12 cellular contexts compared by ENCODE assay signal in the genomic region with DNA sequence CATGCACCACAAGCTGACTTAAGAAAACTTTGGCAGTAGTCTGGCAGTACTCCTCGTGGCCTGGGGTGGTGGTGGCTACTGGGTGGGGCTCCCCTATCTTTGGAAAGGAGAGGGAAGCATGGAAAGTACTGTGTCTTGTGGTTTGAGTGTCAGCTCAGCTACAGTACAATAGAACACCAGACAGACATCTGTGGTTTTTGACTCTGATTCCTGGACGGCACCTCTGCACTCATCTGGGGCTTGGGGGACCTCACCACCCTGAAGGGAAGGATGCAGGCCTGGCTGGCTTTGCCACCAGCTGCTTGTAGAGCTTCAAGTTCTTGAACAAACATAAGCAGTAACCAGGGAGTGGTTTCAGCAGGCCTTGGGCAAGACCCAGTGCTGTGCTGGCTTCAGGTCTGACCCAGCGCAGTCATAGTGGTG. TPM values are rescaled to one million over a fixed set of nuclear protein-coding genes. Genes with fewer than 3 reads are reported as not detected.
DNase-seq lines count a peak whose midpoint lies in the region; ATAC-seq and TF ChIP-seq lines count a peak whose summit lies in the region.
"Had no signal": no experiment of that assay in that cellular context is flagged by ENCODE, and none has a peak within 500 bp of the region (broad histone marks: within the 10 kb centered on the region; RNA-seq: fewer than 3 reads in every experiment).

No MANE protein-coding gene starts in this region.

- H3K27ac Mint-ChIP-seq in dendritic cell treated with granulocyte-macrophage colony-stimulating factor and Interleukin-4, amounts not matched to agents 40 ng/mL and 50 ng/mL, for 4 days, result peak overlapping the region; percentile 55
- H3K27ac Mint-ChIP-seq in stimulated activated effector memory CD8-positive, alpha-beta T cell treated with anti-CD3 and anti-CD28 coated beads, Interleukin-12 subunit alpha, Interleukin-12 subunit beta, amount 100 ng/mL, for 72 hours, result peak overlapping the region; percentile 78

- no peak overlapping the region for H3K4me3 ChIP-seq in Peyer's patch
- H3K4me3 ChIP-seq: MG63 had no signal

- H3K27me3 ChIP-seq in Peyer's patch, result no peaks in the 10 kb centered on the region
- H3K27me3 ChIP-seq: MG63 had no signal

- intact Hi-C loops in dendritic cell treated with granulocyte-macrophage colony-stimulating factor and Interleukin-4, amounts not matched to agents 40 ng/mL and 50 ng/mL, for 4 days (cut with micrococcal nuclease), result no loop called here

- TF ChIP-seq POLR2A in Peyer's patch (IDR thresholded peaks at IDR 0.05), result no peak

- H3K36me3 ChIP-seq in Peyer's patch, result no peaks in the 10 kb centered on the region
- H3K36me3 ChIP-seq: MG63 had no signal

- peak; percentile 53 for ATAC-seq in stimulated activated effector memory CD8-positive, alpha-beta T cell treated with anti-CD3 and anti-CD28 coated beads, Interleukin-12 subunit alpha, Interleukin-12 subunit beta, amount 100 ng/mL, for 72 hours

- TF ChIP-seq CTCF in Peyer's patch (IDR thresholded peaks at IDR 0.05), result no peak

- H3K36me3 Mint-ChIP-seq in dendritic cell treated with granulocyte-macrophage colony-stimulating factor and Interleukin-4, amounts not matched to agents 40 ng/mL and 50 ng/mL, for 4 days (ENCODE audit: low read depth), result peaks cover 9% of the 10 kb centered on the region
- H3K36me3 Mint-ChIP-seq in stimulated activated effector memory CD8-positive, alpha-beta T cell treated with anti-CD3 and anti-CD28 coated beads, Interleukin-12 subunit alpha, Interleukin-12 subunit beta, amount 100 ng/mL, for 72 hours, result no peaks in the 10 kb centered on the region

- H3K9me3 Mint-ChIP-seq in dendritic cell treated with granulocyte-macrophage colony-stimulating factor and Interleukin-4, amounts not matched to agents 40 ng/mL and 50 ng/mL, for 4 days, result peaks cover 24% of the 10 kb centered on the region
- H3K9me3 Mint-ChIP-seq in stimulated activated effector memory CD8-positive, alpha-beta T cell treated with anti-CD3 and anti-CD28 coated beads, Interleukin-12 subunit alpha, Interleukin-12 subunit beta, amount 100 ng/mL, for 72 hours, result no peaks in the 10 kb centered on the region

- peaks cover 35% of the 10 kb centered on the region for H3K4me1 Mint-ChIP-seq in dendritic cell treated with granulocyte-macrophage colony-stimulating factor and Interleukin-4, amounts not matched to agents 40 ng/mL and 50 ng/mL, for 4 days (ENCODE audit: low read depth)
- peaks cover 59% of the 10 kb centered on the region for H3K4me1 Mint-ChIP-seq in stimulated activated effector memory CD8-positive, alpha-beta T cell treated with anti-CD3 and anti-CD28 coated beads, Interleukin-12 subunit alpha, Interleukin-12 subunit beta, amount 100 ng/mL, for 72 hours

- no peak overlapping the region for H3K4me3 Mint-ChIP-seq in dendritic cell treated with granulocyte-macrophage colony-stimulating factor and Interleukin-4, amounts not matched to agents 40 ng/mL and 50 ng/mL, for 4 days
- H3K4me3 Mint-ChIP-seq in stimulated activated effector memory CD8-positive, alpha-beta T cell treated with anti-CD3 and anti-CD28 coated beads, Interleukin-12 subunit alpha, Interleukin-12 subunit beta, amount 100 ng/mL, for 72 hours, result no peak overlapping the region

- peak; percentile 54 for DNase-seq in activated CD4-positive, alpha-beta T cell treated with anti-CD3 and anti-CD28 coated beads for 48 hours
- no peak for DNase-seq in activated CD4-positive, alpha-beta T cell treated with anti-CD3 and anti-CD28 coated beads for 1 hour
- DNase-seq in Peyer's patch (peak; percentile 31 to 75 (median 55)), NCI-H526 treated with DMSO at 0.1 percent for 48 hours (lab: John Stamatoyannopoulos, UW) (no peak), SIG-M5 treated with dmso at 0.1 percent for 504 hours (lab: John Stamatoyannopoulos, UW; ENCODE audit: unreplicated experiment) (no peak), RKO (ENCODE audit: low spot score) (no peak)
- peak in 1 of 2 donors; percentile 63 for DNase-seq in stimulated activated effector memory CD8-positive, alpha-beta T cell treated with anti-CD3 and anti-CD28 coated beads, Interleukin-12 subunit alpha, Interleukin-12 subunit beta, amount 100 ng/mL, for 72 hours (ENCODE audit: low spot score in 2 of 2)
- DNase-seq: caudate nucleus, mesendoderm, MG63 had no signal

- H3K27ac ChIP-seq in Peyer's patch, result no peak overlapping the region

- peaks cover 0 to 7% (median 0%) of the 10 kb centered on the region in 4 donors for H3K4me1 ChIP-seq in Peyer's patch

- no peaks in the 10 kb centered on the region for H3K9me3 ChIP-seq in Peyer's patch
- H3K9me3 ChIP-seq: MG63 had no signal

- H3K27me3 Mint-ChIP-seq in dendritic cell treated with granulocyte-macrophage colony-stimulating factor and Interleukin-4, amounts not matched to agents 40 ng/mL and 50 ng/mL, for 4 days, result peaks cover 7% of the 10 kb centered on the region

RNA-seq across cellular contexts. Expression of a gene that starts 40.6 kb away (rescaled TPM):
- total RNA-seq in Peyer's patch, result 10 to 100 TPM in 1 of 4 donors, 1 to 10 TPM in 3; 2.1 to 11.6 (median 4.7) TPM
- total RNA-seq: glomerular endothelial cell had no signal

Comparison
In these comparisons a context has a peak if more than half of its experiments do, and no peak if none do; other contexts are left out.
1. DNase-seq: peak in activated CD4-positive, alpha-beta T cell treated with anti-CD3 and anti-CD28 coated beads for 48 hours (single experiment) and Peyer's patch (3 of 3); none in activated CD4-positive, alpha-beta T cell treated with anti-CD3 and anti-CD28 coated beads for 1 hour (single experiment), NCI-H526 treated with DMSO at 0.1 percent for 48 hours (single experiment), SIG-M5 treated with dmso at 0.1 percent for 504 hours (single experiment) and RKO (single experiment).